17 cellular contexts compared by ENCODE assay signal in the genomic region with DNA sequence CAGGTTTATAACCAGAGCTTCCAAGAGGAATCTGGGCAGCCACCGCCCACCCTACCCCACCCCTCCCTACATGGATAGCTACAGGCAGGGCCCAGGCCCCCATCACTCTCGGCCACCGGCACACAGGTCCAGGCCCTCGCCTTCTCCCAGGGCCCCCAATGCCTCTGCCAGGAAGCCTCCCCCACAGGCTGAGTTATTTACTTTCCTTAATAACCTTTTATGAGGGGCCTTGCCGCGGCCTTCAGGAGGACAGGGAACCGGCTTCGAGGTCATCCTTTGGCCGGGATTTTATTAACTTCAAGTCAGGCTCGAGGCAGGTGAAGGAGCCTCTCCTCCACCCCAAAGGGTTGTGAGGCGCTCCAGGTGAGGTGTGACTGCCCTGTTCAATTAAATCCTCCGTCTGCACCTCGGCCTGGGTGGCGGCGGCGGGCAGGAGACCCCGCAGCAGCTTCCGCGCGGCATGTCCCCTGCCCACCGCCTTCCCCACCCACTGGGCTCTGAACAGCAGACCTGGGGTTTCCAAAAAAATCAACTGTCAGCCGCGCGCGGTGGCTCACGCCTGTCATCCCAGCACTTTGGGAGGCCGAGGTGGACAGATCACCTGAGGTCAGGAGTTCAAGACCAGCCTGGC.
A peak's percentile ranks its signal among the peaks of the same experiment; 100 is the strongest.
DNase-seq lines count a peak whose midpoint lies in the region; ATAC-seq, FAIRE-seq and TF ChIP-seq lines count a peak whose summit lies in the region.
"Had no signal": no experiment of that assay in that cellular context is flagged by ENCODE, and none has a peak within 500 bp of the region (broad histone marks: within the 10 kb centered on the region; RNA-seq: fewer than 3 reads in every experiment).

No MANE protein-coding gene starts in this region.

- no peak overlapping the region for H2BK120ac ChIP-seq in neuronal stem cell (ENCODE audit: low read depth, low read length)

- H3K27ac Mint-ChIP-seq in chondrocyte (ENCODE audit: unreplicated experiment), result no peak overlapping the region
- H3K27ac Mint-ChIP-seq: CD4-positive, alpha-beta memory T cell had no signal

- no peak overlapping the region for H3K4me3 Mint-ChIP-seq in chondrocyte (ENCODE audit: unreplicated experiment)
- H3K4me3 Mint-ChIP-seq: CD4-positive, alpha-beta memory T cell had no signal

- H3K27me3 ChIP-seq in neuronal stem cell (ENCODE audit: control insufficient read depth in 3 of 3, insufficient read depth in 3 of 3, low read depth in 1 of 3, low read length in 3 of 3) (peaks cover 0 to 60% (median 0%) of the 10 kb centered on the region in 3 experiments), aorta (ENCODE audit: control insufficient read depth in 1 of 2, insufficient read depth in 2 of 2, low read length in 1 of 2) (no peaks in the 10 kb centered on the region)

- H3K36me3 Mint-ChIP-seq in chondrocyte (ENCODE audit: low read depth), result no peaks in the 10 kb centered on the region
- H3K36me3 Mint-ChIP-seq: CD4-positive, alpha-beta memory T cell had no signal

- intact Hi-C loops in kidney (cut with DNase I), result no loop called here
- intact Hi-C loops in aorta (cut with DNase I), result no loop called here

- H4K91ac ChIP-seq in neuronal stem cell (ENCODE audit: low read depth, low read length, poor library complexity), result no peak overlapping the region

- no peak overlapping the region for H3K14ac ChIP-seq in neuronal stem cell (ENCODE audit: low read length)

- H2BK5ac ChIP-seq in neuronal stem cell (ENCODE audit: low read length), result no peak overlapping the region

- H3K36me3 ChIP-seq in kidney (ENCODE audit: control insufficient read depth in 1 of 2, insufficient read depth in 2 of 2, low read length in 2 of 2), result no peaks in the 10 kb centered on the region
- H3K36me3 ChIP-seq in neuronal stem cell (replicated peaks in 1 of 2; ENCODE audit: control insufficient read depth in 2 of 2, insufficient read depth in 2 of 2, low read length in 2 of 2), result no peaks in the 10 kb centered on the region
- no peaks in the 10 kb centered on the region for H3K36me3 ChIP-seq in aorta (ENCODE audit: control insufficient read depth in 1 of 2, insufficient read depth in 2 of 2, low read length in 1 of 2)

- no peak for ATAC-seq in aorta (ENCODE audit: low FRiP score)
- no peak for ATAC-seq in HG03095 (IDR thresholded peaks at IDR 0.05; ENCODE audit: unreplicated experiment)

- H3K18ac ChIP-seq in neuronal stem cell (ENCODE audit: low read length), result peak overlapping the region; percentile 48

- H3K27ac ChIP-seq in kidney (ENCODE audit: low read depth in 2 of 2, low read length in 2 of 2), result no peak overlapping the region
- no peak overlapping the region for H3K27ac ChIP-seq in neuronal stem cell (replicated peaks; ENCODE audit: low read length)
- no peak overlapping the region for H3K27ac ChIP-seq in aorta (ENCODE audit: low read depth in 1 of 2, low read length in 2 of 2)
- H3K27ac ChIP-seq: GM23248 had no signal

- DNase-seq in chondrocyte (ENCODE audit: low spot score) (peak; percentile 72), kidney (peak; percentile 64), neuronal stem cell (ENCODE audit: low spot score) (no peak), aorta (peak; percentile 25 to 54)
- no peak for DNase-seq in activated CD4-positive, alpha-beta T cell treated with anti-CD3 and anti-CD28 coated beads, Interleukin-2, amount 50 U/mL, for 1 hour
- DNase-seq: C1 segment of cervical spinal cord, Calu3, COR-L47, DMS53, DMS79 treated with DMSO at 0.1 percent for 48 hours, GF-D8, GM23248, HCEC 1CT had no signal

- TF ChIP-seq CTCF in chondrocyte (IDR thresholded peaks at IDR 0.05) (no peak), kidney (IDR thresholded peaks at IDR 0.05; ENCODE audit: borderline replicate concordance, extremely low read depth, insufficient read depth) (no peak)

- no peak overlapping the region for H3K4me2 ChIP-seq in neuronal stem cell (ENCODE audit: insufficient read depth, low read length, poor library complexity, severe bottlenecking)

- FAIRE-seq in kidney (lab: Jason Lieb, UNC), result no peak
- FAIRE-seq: GM12891, H1 had no signal

- no peak overlapping the region for H3K9ac ChIP-seq in kidney (ENCODE audit: low read length in 2 of 2)
- no peak overlapping the region for H3K9ac ChIP-seq in neuronal stem cell (ENCODE audit: low read depth, low read length, poor library complexity)
- H3K9ac ChIP-seq: GM23248 had no signal

- peaks cover 29% of the 10 kb centered on the region for H3K27me3 Mint-ChIP-seq in chondrocyte (ENCODE audit: low read depth)

- H3K4me1 ChIP-seq in kidney (ENCODE audit: control insufficient read depth in 1 of 2, insufficient read depth in 1 of 2, low read depth in 1 of 2, low read length in 2 of 2) (peaks cover 0 to 13% of the 10 kb centered on the region in 2 donors), neuronal stem cell (ENCODE audit: control insufficient read depth in 2 of 2, insufficient read depth in 1 of 2, low read depth in 1 of 2, low read length in 2 of 2) (peaks cover 2 to 5% of the 10 kb centered on the region in 2 donors), aorta (ENCODE audit: control insufficient read depth in 1 of 2, insufficient read depth in 2 of 2, low read length in 2 of 2) (no peaks in the 10 kb centered on the region)

- no peaks in the 10 kb centered on the region for H3K9me3 Mint-ChIP-seq in chondrocyte (ENCODE audit: low read depth)
- H3K9me3 Mint-ChIP-seq: CD4-positive, alpha-beta memory T cell had no signal

- no peaks in the 10 kb centered on the region for H3K4me1 Mint-ChIP-seq in chondrocyte (ENCODE audit: low read depth)
- H3K4me1 Mint-ChIP-seq: CD4-positive, alpha-beta memory T cell had no signal

- no peak overlapping the region for H2AFZ ChIP-seq in neuronal stem cell (ENCODE audit: low read length)
- H2AFZ ChIP-seq: GM23248 had no signal

- H2BK12ac ChIP-seq in neuronal stem cell (ENCODE audit: low read length), result no peak overlapping the region

- H3K23ac ChIP-seq in neuronal stem cell (ENCODE audit: low read depth, low read length, poor library complexity), result no peak overlapping the region

- peak overlapping the region; percentile 64 for H2BK15ac ChIP-seq in neuronal stem cell (ENCODE audit: low read length)

- no peak overlapping the region for H3K4ac ChIP-seq in neuronal stem cell (ENCODE audit: low read length)

- H2AK5ac ChIP-seq in neuronal stem cell (ENCODE audit: low read depth, low read length), result peak overlapping the region; percentile 78

- no peak overlapping the region for H4K8ac ChIP-seq in neuronal stem cell (ENCODE audit: low read depth, low read length)

- H3K4me3 ChIP-seq in kidney (ENCODE audit: low read length in 2 of 2), result no peak overlapping the region
- H3K4me3 ChIP-seq in neuronal stem cell (ENCODE audit: low read length in 2 of 2), result no peak overlapping the region
- H3K4me3 ChIP-seq in aorta (ENCODE audit: low read length in 2 of 2), result no peak overlapping the region
- H3K4me3 ChIP-seq: GM23248 had no signal

- no CpG with 5 or more reads among the region's 27 CpGs for WGBS in neuronal stem cell (ENCODE audit: extremely low coverage in 2 of 2, insufficient read length in 2 of 2, insufficient replicate concordance in 1 of 2), 2 donors
- WGBS in aorta, 2 donors, result 85 to 86% methylated on average over 27 of the region's 27 CpGs

- H3K9me3 ChIP-seq in kidney (ENCODE audit: control insufficient read depth in 1 of 2, low read length in 2 of 2) (no peaks in the 10 kb centered on the region), neuronal stem cell (replicated peaks in 1 of 2; ENCODE audit: control insufficient read depth in 2 of 2, insufficient read depth in 1 of 2, low read depth in 1 of 2, low read length in 2 of 2) (peaks cover 0 to 2% of the 10 kb centered on the region in 2 donors), aorta (ENCODE audit: control insufficient read depth, low read length) (no peaks in the 10 kb centered on the region)

- peaks cover 4% of the 10 kb centered on the region for H3K79me1 ChIP-seq in neuronal stem cell (ENCODE audit: low read depth, low read length)

Comparison
In these comparisons a context has a peak if more than half of its experiments do, and no peak if none do; other contexts are left out.
1. DNase-seq: peak in chondrocyte (single experiment), kidney (single experiment) and aorta (2 of 2); none in neuronal stem cell (single experiment) and activated CD4-positive, alpha-beta T cell treated with anti-CD3 and anti-CD28 coated beads, Interleukin-2, amount 50 U/mL, for 1 hour (single experiment).